In genomic region chr1:181044449-181044966, GRCh38 we compare ENCODE assay signal across 8 cellular contexts. TPM values are rescaled to one million over a fixed set of nuclear protein-coding genes. Genes with fewer than 3 reads are reported as not detected.
DNase-seq lines count a peak whose midpoint lies in the region; ATAC-seq, FAIRE-seq and TF ChIP-seq lines count a peak whose summit lies in the region.

No MANE protein-coding gene starts in this region.

- peaks cover 41 to 57% of the 10 kb centered on the region in 2 donors for H3K36me3 Mint-ChIP-seq in stimulated activated naive B cell treated with anti-CD40 and anti-IgM and Interleukin-4, amounts not matched to agents 10 μg/mL and 1 μg/mL and 100 μg/mL, for 72 hours
- H3K36me3 Mint-ChIP-seq in osteocyte (ENCODE audit: unreplicated experiment), result no peaks in the 10 kb centered on the region

- peaks cover 27 to 48% of the 10 kb centered on the region in 2 donors for H3K4me1 Mint-ChIP-seq in stimulated activated naive B cell treated with anti-CD40 and anti-IgM and Interleukin-4, amounts not matched to agents 10 μg/mL and 1 μg/mL and 100 μg/mL, for 72 hours
- peaks cover 14% of the 10 kb centered on the region for H3K4me1 Mint-ChIP-seq in osteocyte (ENCODE audit: unreplicated experiment)

- H3K27me3 Mint-ChIP-seq in stimulated activated naive B cell treated with anti-CD40 and anti-IgM and Interleukin-4, amounts not matched to agents 10 μg/mL and 1 μg/mL and 100 μg/mL, for 72 hours, result no peaks in the 10 kb centered on the region
- H3K27me3 Mint-ChIP-seq in osteocyte (ENCODE audit: unreplicated experiment), result no peaks in the 10 kb centered on the region

- ATAC-seq in GM21825 (IDR thresholded peaks at IDR 0.05; ENCODE audit: unreplicated experiment), result peak; percentile 83
- ATAC-seq in stimulated activated naive B cell treated with anti-CD40 and anti-IgM and Interleukin-4, amounts not matched to agents 10 μg/mL and 1 μg/mL and 100 μg/mL, for 72 hours (replicated peaks), result peak; percentile 92 to 98
- no peak for ATAC-seq in GM19455 (IDR thresholded peaks at IDR 0.05; ENCODE audit: unreplicated experiment)

- H3K27ac Mint-ChIP-seq in stimulated activated naive B cell treated with anti-CD40 and anti-IgM and Interleukin-4, amounts not matched to agents 10 μg/mL and 1 μg/mL and 100 μg/mL, for 72 hours, result peak overlapping the region; percentile 79
- H3K27ac Mint-ChIP-seq in osteocyte (ENCODE audit: unreplicated experiment), result no peak overlapping the region

- no peak for TF ChIP-seq CTCF in epithelial cell of esophagus (IDR thresholded peaks at IDR 0.05; ENCODE audit: insufficient read depth, low read depth, low read length, missing control alignments)
- no peak for TF ChIP-seq CTCF in osteocyte (IDR thresholded peaks at IDR 0.05)

- peak; percentile 78 for FAIRE-seq in GM18507 (lab: Jason Lieb, UNC)

- DNase-seq in GM18507 (ENCODE audit: extremely low spot score, insufficient read length, low read depth), result no peak
- peak; percentile 10 for DNase-seq in NCI-H2196 treated with DMSO at 0.1 percent for 48 hours (lab: John Stamatoyannopoulos, UW; ENCODE audit: unreplicated experiment)
- peak; percentile 96 for DNase-seq in epithelial cell of esophagus (ENCODE audit: low read depth)
- no peak for DNase-seq in stimulated activated naive B cell treated with anti-CD40 and anti-IgM and Interleukin-4, amounts not matched to agents 10 μg/mL and 1 μg/mL and 100 μg/mL, for 72 hours
- DNase-seq in osteocyte (ENCODE audit: extremely low spot score, unreplicated experiment), result no peak
- DNase-seq in NCI-H1417 (lab: John Stamatoyannopoulos, UW), result no peak

- H3K9me3 Mint-ChIP-seq in stimulated activated naive B cell treated with anti-CD40 and anti-IgM and Interleukin-4, amounts not matched to agents 10 μg/mL and 1 μg/mL and 100 μg/mL, for 72 hours, result no peaks in the 10 kb centered on the region
- H3K9me3 Mint-ChIP-seq in osteocyte (ENCODE audit: unreplicated experiment), result no peaks in the 10 kb centered on the region

- H3K4me3 Mint-ChIP-seq in stimulated activated naive B cell treated with anti-CD40 and anti-IgM and Interleukin-4, amounts not matched to agents 10 μg/mL and 1 μg/mL and 100 μg/mL, for 72 hours, result peak overlapping the region; percentile 27 to 45
- no peak overlapping the region for H3K4me3 Mint-ChIP-seq in osteocyte (ENCODE audit: unreplicated experiment)

- H3K4me3 ChIP-seq in epithelial cell of esophagus (ENCODE audit: low read length), result no peak overlapping the region

RNA-seq across cellular contexts. Expression of gene MR1, which starts 10.7 kb away (rescaled TPM):
- total RNA-seq in osteocyte, result 3.7 and 4.3 TPM in 2 replicates

RNA-seq across cellular contexts. Expression of gene STX6, which starts 21.8 kb away (rescaled TPM):
- total RNA-seq in osteocyte, result 25.6 and 25.8 TPM in 2 replicates

RNA-seq across cellular contexts. Expression of gene IER5, which starts 44.0 kb away (rescaled TPM):
- 29.8 and 32.2 TPM in 2 replicates for total RNA-seq in osteocyte

Comparison
In these comparisons a context has a peak if more than half of its experiments do, and no peak if none do; other contexts are left out.
1. DNase-seq: peak in NCI-H2196 treated with DMSO at 0.1 percent for 48 hours (single experiment) and epithelial cell of esophagus (single experiment); none in GM18507 (single experiment), stimulated activated naive B cell treated with anti-CD40 and anti-IgM and Interleukin-4, amounts not matched to agents 10 μg/mL and 1 μg/mL and 100 μg/mL, for 72 hours (single experiment), osteocyte (single experiment) and NCI-H1417 (0 of 3).